13 cellular contexts compared by ENCODE assay signal in the genomic region with DNA sequence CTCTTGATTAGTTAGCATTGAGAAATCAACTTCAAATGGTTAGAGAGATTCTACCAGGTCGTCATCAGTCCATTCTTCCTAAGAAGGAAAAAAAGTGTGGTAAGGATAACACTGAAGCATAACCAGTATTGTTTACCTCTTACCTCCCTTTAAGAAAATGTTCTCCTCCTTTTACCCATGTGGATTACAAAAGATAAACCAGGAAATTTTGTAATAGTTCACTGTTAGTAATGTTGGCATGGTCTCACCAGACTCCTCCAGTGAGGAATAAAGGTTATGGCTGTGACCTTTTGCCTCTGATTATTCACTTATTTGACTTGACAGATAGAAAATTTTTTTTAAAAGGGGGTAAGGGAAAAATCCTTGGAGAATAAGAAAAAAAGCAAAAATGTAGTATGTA. TPM values are rescaled to one million over a fixed set of nuclear protein-coding genes. Genes with fewer than 3 reads are reported as not detected.
DNase-seq lines count a peak whose midpoint lies in the region; ATAC-seq and TF ChIP-seq lines count a peak whose summit lies in the region.
"Had no signal": no experiment of that assay in that cellular context is flagged by ENCODE, and none has a peak within 500 bp of the region (broad histone marks: within the 10 kb centered on the region; RNA-seq: fewer than 3 reads in every experiment).

No MANE protein-coding gene starts in this region.

- H3K9ac ChIP-seq in PC-3 (ENCODE audit: low read length): no peak overlapping the region

- H3K27me3 ChIP-seq in PC-3 (ENCODE audit: low read length) (no peaks in the 10 kb centered on the region), neutrophil (no peaks in the 10 kb centered on the region)
- no peaks in the 10 kb centered on the region for H3K27me3 ChIP-seq in CD8-positive, alpha-beta T cell (ENCODE audit: insufficient read depth, low read length)

- BruUV-seq in Calu3 (replicated peaks; lab: Mats Ljungman, UMichigan): no TSS peak
- no TSS peak for BruUV-seq in PC-3 (replicated peaks; lab: Mats Ljungman, UMichigan)

- H3K36me3 Mint-ChIP-seq in Calu3 (ENCODE audit: insufficient read depth, unreplicated experiment): peaks cover 98% of the 10 kb centered on the region
- H3K36me3 Mint-ChIP-seq in CD8-positive, alpha-beta T cell: peaks cover 92% of the 10 kb centered on the region

- TF ChIP-seq CTCF in Calu3 (IDR thresholded peaks at IDR 0.05; ENCODE audit: unreplicated experiment) (no peak), PC-3 (conservative IDR thresholded peaks at IDR 0.05; ENCODE audit: low read depth, low read length) (no peak), epithelial cell of proximal tubule (conservative IDR thresholded peaks at IDR 0.05; ENCODE audit: low read depth, low read length) (no peak), neutrophil (IDR thresholded peaks at IDR 0.05) (no peak)
- TF ChIP-seq CTCF in CD8-positive, alpha-beta T cell (IDR thresholded peaks at IDR 0.05): no peak

- no peaks in the 10 kb centered on the region for H3K27me3 Mint-ChIP-seq in Calu3 (ENCODE audit: unreplicated experiment)
- H3K27me3 Mint-ChIP-seq in CD8-positive, alpha-beta T cell (ENCODE audit: low read depth): no peaks in the 10 kb centered on the region

- H3K9me3 ChIP-seq in PC-3 (ENCODE audit: low read length) (no peaks in the 10 kb centered on the region), neutrophil (no peaks in the 10 kb centered on the region)
- no peaks in the 10 kb centered on the region for H3K9me3 ChIP-seq in CD8-positive, alpha-beta T cell (ENCODE audit: low read length)
- H3K9me3 ChIP-seq: mucosa of descending colon had no signal

- no peaks in the 10 kb centered on the region for H3K9me3 Mint-ChIP-seq in Calu3 (ENCODE audit: low read depth, unreplicated experiment)
- H3K9me3 Mint-ChIP-seq in CD8-positive, alpha-beta T cell: no peaks in the 10 kb centered on the region
- H3K9me3 Mint-ChIP-seq: activated T-helper 2 cell treated with anti-CD3 and anti-CD28 coated beads, Interferon-gamma antibody, Interleukin-2, Interleukin-4, amounts not matched to agents 10 μg/mL and 5 μg/mL and 100 μg/mL, durations not matched to agents 14 hours and 24 hours and 36 hours had no signal

- peak overlapping the region; percentile 61 for H3K4me2 ChIP-seq in PC-3 (ENCODE audit: low read length)

- peak overlapping the region; percentile 90 for H3K27ac Mint-ChIP-seq in Calu3 (ENCODE audit: unreplicated experiment)
- no peak overlapping the region for H3K27ac Mint-ChIP-seq in CD8-positive, alpha-beta T cell
- H3K27ac Mint-ChIP-seq: activated T-helper 2 cell treated with anti-CD3 and anti-CD28 coated beads, Interferon-gamma antibody, Interleukin-2, Interleukin-4, amounts not matched to agents 10 μg/mL and 5 μg/mL and 100 μg/mL, durations not matched to agents 14 hours and 24 hours and 36 hours had no signal

- intact Hi-C loops in Calu3 (cut with micrococcal nuclease; ENCODE audit: unreplicated experiment): no loop called here
- intact Hi-C loops in PC-3 (cut with micrococcal nuclease): loop anchor here (5.0 kb wide), 1 partner anchor 272 kb away; no protein-coding TSS in a partner anchor
- intact Hi-C loops in CD8-positive, alpha-beta T cell (cut with DNase I, micrococcal nuclease): no loop called here

- no peaks in the 10 kb centered on the region for H3K9me2 ChIP-seq in PC-3 (replicated peaks; ENCODE audit: low read length)

- peaks cover 37% of the 10 kb centered on the region for H3K79me2 ChIP-seq in PC-3 (ENCODE audit: low read length)

- DNase-seq in Calu3: no peak
- peak; percentile 86 for DNase-seq in PC-3
- peak; percentile 79 for DNase-seq in epithelial cell of proximal tubule (ENCODE audit: low read depth)
- no peak for DNase-seq in NCI-H345 treated with DMSO at 0.1 percent for 48 hours (lab: John Stamatoyannopoulos, UW; ENCODE audit: unreplicated experiment)
- no peak for DNase-seq in CD8-positive, alpha-beta T cell
- DNase-seq: COR-L47, mucosa of descending colon, MV-4-11 had no signal

- no peak overlapping the region for H3K4me3 Mint-ChIP-seq in Calu3 (ENCODE audit: low read depth, unreplicated experiment)
- H3K4me3 Mint-ChIP-seq in CD8-positive, alpha-beta T cell: no peak overlapping the region

- H3K4me3 ChIP-seq in PC-3 (ENCODE audit: low read length): no peak overlapping the region
- H3K4me3 ChIP-seq in epithelial cell of proximal tubule (ENCODE audit: low read depth, low read length): no peak overlapping the region
- H3K4me3 ChIP-seq in neutrophil (ENCODE audit: low read depth in 1 of 2, low read length in 1 of 2): no peak overlapping the region
- no peak overlapping the region for H3K4me3 ChIP-seq in CD8-positive, alpha-beta T cell (ENCODE audit: low read depth, low read length)
- H3K4me3 ChIP-seq: mucosa of descending colon had no signal

- POLR2A ChIA-PET in PC-3 (lab: Charles Lee; ENCODE audit: unreplicated experiment): interaction anchor here (0.8 kb wide), 1 partner anchor 19 kb away, joined by 4 read pairs; no protein-coding TSS in a partner anchor
- POLR2A ChIA-PET in CD8-positive, alpha-beta T cell (lab: Charles Lee): no interaction called here

- H3K27ac ChIP-seq in PC-3 (ENCODE audit: low read length): peak overlapping the region; percentile 64; the same call in 1 of the 2 replicates
- peak overlapping the region; percentile 52 for H3K27ac ChIP-seq in neutrophil
- H3K27ac ChIP-seq in CD8-positive, alpha-beta T cell (ENCODE audit: low read depth, low read length): no peak overlapping the region

- peaks cover 9% of the 10 kb centered on the region; the same call in 1 of the 2 replicates for H4K20me1 ChIP-seq in PC-3 (ENCODE audit: low read length)

- H3K4me1 Mint-ChIP-seq in Calu3 (ENCODE audit: low read depth, unreplicated experiment): peaks cover 68% of the 10 kb centered on the region
- H3K4me1 Mint-ChIP-seq in CD8-positive, alpha-beta T cell (ENCODE audit: low read depth): peaks cover 33% of the 10 kb centered on the region

- CTCF ChIA-PET in Calu3 (lab: Charles Lee): no interaction called here
- CTCF ChIA-PET in PC-3 (lab: Charles Lee): no interaction called here
- CTCF ChIA-PET in CD8-positive, alpha-beta T cell (lab: Charles Lee): no interaction called here

- ATAC-seq in PC-3 (peak; percentile 49), HG02970 (IDR thresholded peaks at IDR 0.05; ENCODE audit: low FRiP score, unreplicated experiment) (no peak), GM21447 (IDR thresholded peaks at IDR 0.05; ENCODE audit: unreplicated experiment) (no peak)
- ATAC-seq in CD8-positive, alpha-beta T cell: no peak
- ATAC-seq: activated CD4-positive, CD25-positive, alpha-beta regulatory T cell treated with anti-CD3 and anti-CD28 coated beads, Interleukin-2, amount 50 U/mL, for 24 hours; mucosa of descending colon had no signal

- H3K36me3 ChIP-seq in PC-3 (ENCODE audit: low read depth, low read length) (peaks cover 82% of the 10 kb centered on the region), neutrophil (peaks cover 94% of the 10 kb centered on the region)
- H3K36me3 ChIP-seq in CD8-positive, alpha-beta T cell (ENCODE audit: insufficient read depth, low read length): peaks cover 72% of the 10 kb centered on the region

- H3K4me1 ChIP-seq in PC-3 (ENCODE audit: insufficient read depth, low read length) (peaks cover 45% of the 10 kb centered on the region), neutrophil (ENCODE audit: control insufficient read depth in 1 of 2, insufficient read depth in 1 of 2, low read depth in 1 of 2, low read length in 1 of 2) (peaks cover 14 to 18% of the 10 kb centered on the region in 2 experiments)
- peaks cover 2% of the 10 kb centered on the region for H3K4me1 ChIP-seq in CD8-positive, alpha-beta T cell (ENCODE audit: insufficient read depth, low read length)

- peaks cover 5% of the 10 kb centered on the region for H3F3A ChIP-seq in PC-3 (ENCODE audit: low read length, unreplicated experiment)

- no peak overlapping the region for H2AFZ ChIP-seq in PC-3 (ENCODE audit: low read length)

RNA-seq across cellular contexts. Expression of a gene that starts 18.3 kb away (rescaled TPM):
- total RNA-seq in Calu3 (2022): 48.2 and 50.1 TPM in 2 replicates
- 77.6 and 121 TPM in 2 replicates for total RNA-seq in PC-3 (2014; rRNA removed)
- total RNA-seq in epithelial cell of proximal tubule: 61.7 and 62.0 TPM in 2 replicates
- 100 to 1,000 TPM; 275 to 279 TPM for total RNA-seq in CD8-positive, alpha-beta T cell

Comparison
In these comparisons a context has a peak if more than half of its experiments do, and no peak if none do; other contexts are left out.
1. DNase-seq: peak in PC-3 (single experiment) and epithelial cell of proximal tubule (single experiment); none in Calu3 (single experiment), NCI-H345 treated with DMSO at 0.1 percent for 48 hours (single experiment) and CD8-positive, alpha-beta T cell (0 of 7).